Comparison of ENCODE assay signal across 1 cellular context in the genomic region with DNA sequence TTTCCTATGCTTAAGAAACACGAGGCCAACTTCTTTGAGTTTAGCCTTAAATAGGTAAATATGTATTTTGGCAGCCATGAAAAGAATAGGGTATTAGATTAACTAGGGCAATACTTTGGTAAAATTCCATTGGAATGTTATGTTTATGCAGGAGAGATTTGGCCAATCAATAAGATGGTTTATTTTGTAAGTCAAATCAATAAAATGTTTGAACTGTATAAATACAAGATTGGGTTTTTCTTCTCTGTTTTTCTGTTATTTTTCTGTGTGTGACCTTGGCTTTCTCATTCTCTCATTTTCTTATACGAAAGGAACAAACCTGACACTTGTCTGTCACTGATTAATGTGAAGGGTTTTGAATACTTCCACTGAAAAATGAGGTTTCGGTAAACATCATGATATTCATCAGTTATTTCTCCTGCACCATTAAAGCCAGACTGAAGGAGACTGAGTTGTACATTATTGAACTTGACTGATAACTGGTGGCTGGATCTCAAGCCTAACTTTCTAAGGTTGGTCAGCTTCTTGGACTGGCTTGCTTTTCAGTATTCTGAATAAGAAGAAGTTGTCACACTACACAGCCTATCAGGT.
TF ChIP-seq lines count a peak whose summit lies in the region.

No MANE protein-coding gene starts in this region.

TF ChIP-seq in HepG2, 621 proteins besides CTCF, POLR2A, EP300 and RAD21 (continued from another document and continues in another):
- no peak for TF ChIP-seq SMAD1 (CRISPR knock-in tag; IDR thresholded peaks at IDR 0.05; ENCODE audit: borderline replicate concordance, low read depth)
- no peak for TF ChIP-seq TEAD2 (CRISPR knock-in tag; IDR thresholded peaks at IDR 0.05)
- TF ChIP-seq, protein P1, sequence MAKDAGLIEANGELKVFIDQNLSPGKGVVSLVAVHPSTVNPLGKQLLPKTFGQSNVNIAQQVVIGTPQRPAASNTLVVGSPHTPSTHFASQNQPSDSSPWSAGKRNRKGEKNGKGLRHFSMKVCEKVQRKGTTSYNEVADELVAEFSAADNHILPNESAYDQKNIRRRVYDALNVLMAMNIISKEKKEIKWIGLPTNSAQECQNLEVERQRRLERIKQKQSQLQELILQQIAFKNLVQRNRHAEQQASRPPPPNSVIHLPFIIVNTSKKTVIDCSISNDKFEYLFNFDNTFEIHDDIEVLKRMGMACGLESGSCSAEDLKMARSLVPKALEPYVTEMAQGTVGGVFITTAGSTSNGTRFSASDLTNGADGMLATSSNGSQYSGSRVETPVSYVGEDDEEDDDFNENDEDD (CRISPR knock-in tag; IDR thresholded peaks at IDR 0.05; ENCODE audit: borderline replicate concordance): no peak
- 0 out of 2 replicates have a peak, but pooled peaks have one; percentile 18 for TF ChIP-seq GATAD1 (CRISPR knock-in tag; IDR thresholded peaks at IDR 0.05)
- TF ChIP-seq ZFP36L1 (CRISPR knock-in tag; IDR thresholded peaks at IDR 0.05): no peak
- no peak for TF ChIP-seq ATRX (CRISPR knock-in tag; IDR thresholded peaks at IDR 0.05; ENCODE audit: borderline replicate concordance)
- TF ChIP-seq, protein P2, sequence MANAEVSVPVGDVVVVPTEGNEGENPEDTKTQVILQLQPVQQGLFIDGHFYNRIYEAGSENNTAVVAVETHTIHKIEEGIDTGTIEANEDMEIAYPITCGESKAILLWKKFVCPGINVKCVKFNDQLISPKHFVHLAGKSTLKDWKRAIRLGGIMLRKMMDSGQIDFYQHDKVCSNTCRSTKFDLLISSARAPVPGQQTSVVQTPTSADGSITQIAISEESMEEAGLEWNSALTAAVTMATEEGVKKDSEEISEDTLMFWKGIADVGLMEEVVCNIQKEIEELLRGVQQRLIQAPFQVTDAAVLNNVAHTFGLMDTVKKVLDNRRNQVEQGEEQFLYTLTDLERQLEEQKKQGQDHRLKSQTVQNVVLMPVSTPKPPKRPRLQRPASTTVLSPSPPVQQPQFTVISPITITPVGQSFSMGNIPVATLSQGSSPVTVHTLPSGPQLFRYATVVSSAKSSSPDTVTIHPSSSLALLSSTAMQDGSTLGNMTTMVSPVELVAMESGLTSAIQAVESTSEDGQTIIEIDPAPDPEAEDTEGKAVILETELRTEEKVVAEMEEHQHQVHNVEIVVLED (CRISPR knock-in tag; IDR thresholded peaks at IDR 0.05; ENCODE audit: borderline replicate concordance): no peak
- TF ChIP-seq, protein P3, sequence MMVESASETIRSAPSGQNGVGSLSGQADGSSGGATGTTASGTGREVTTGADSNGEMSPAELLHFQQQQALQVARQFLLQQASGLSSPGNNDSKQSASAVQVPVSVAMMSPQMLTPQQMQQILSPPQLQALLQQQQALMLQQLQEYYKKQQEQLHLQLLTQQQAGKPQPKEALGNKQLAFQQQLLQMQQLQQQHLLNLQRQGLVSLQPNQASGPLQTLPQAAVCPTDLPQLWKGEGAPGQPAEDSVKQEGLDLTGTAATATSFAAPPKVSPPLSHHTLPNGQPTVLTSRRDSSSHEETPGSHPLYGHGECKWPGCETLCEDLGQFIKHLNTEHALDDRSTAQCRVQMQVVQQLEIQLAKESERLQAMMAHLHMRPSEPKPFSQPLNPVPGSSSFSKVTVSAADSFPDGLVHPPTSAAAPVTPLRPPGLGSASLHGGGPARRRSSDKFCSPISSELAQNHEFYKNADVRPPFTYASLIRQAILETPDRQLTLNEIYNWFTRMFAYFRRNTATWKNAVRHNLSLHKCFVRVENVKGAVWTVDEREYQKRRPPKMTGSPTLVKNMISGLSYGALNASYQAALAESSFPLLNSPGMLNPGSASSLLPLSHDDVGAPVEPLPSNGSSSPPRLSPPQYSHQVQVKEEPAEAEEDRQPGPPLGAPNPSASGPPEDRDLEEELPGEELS (CRISPR knock-in tag; IDR thresholded peaks at IDR 0.05): peak; percentile 41; the same call in 1 of the 2 replicates
- TF ChIP-seq GPN1 (CRISPR knock-in tag; IDR thresholded peaks at IDR 0.05; ENCODE audit: borderline replicate concordance): no peak
- TF ChIP-seq SAFB2 (CRISPR knock-in tag; IDR thresholded peaks at IDR 0.05; ENCODE audit: borderline replicate concordance, low read depth): no peak
- no peak for TF ChIP-seq ZNF337 (CRISPR knock-in tag; IDR thresholded peaks at IDR 0.05; ENCODE audit: borderline replicate concordance, low read depth)
- TF ChIP-seq ZNF556 (CRISPR knock-in tag; IDR thresholded peaks at IDR 0.05; ENCODE audit: borderline replicate concordance): no peak
- no peak for TF ChIP-seq ZSCAN25 (CRISPR knock-in tag; IDR thresholded peaks at IDR 0.05)
- TF ChIP-seq ZNF567 (CRISPR knock-in tag; IDR thresholded peaks at IDR 0.05; ENCODE audit: borderline replicate concordance): no peak
- no peak for TF ChIP-seq ZNF772 (CRISPR knock-in tag; IDR thresholded peaks at IDR 0.05)
- TF ChIP-seq, protein P4, sequence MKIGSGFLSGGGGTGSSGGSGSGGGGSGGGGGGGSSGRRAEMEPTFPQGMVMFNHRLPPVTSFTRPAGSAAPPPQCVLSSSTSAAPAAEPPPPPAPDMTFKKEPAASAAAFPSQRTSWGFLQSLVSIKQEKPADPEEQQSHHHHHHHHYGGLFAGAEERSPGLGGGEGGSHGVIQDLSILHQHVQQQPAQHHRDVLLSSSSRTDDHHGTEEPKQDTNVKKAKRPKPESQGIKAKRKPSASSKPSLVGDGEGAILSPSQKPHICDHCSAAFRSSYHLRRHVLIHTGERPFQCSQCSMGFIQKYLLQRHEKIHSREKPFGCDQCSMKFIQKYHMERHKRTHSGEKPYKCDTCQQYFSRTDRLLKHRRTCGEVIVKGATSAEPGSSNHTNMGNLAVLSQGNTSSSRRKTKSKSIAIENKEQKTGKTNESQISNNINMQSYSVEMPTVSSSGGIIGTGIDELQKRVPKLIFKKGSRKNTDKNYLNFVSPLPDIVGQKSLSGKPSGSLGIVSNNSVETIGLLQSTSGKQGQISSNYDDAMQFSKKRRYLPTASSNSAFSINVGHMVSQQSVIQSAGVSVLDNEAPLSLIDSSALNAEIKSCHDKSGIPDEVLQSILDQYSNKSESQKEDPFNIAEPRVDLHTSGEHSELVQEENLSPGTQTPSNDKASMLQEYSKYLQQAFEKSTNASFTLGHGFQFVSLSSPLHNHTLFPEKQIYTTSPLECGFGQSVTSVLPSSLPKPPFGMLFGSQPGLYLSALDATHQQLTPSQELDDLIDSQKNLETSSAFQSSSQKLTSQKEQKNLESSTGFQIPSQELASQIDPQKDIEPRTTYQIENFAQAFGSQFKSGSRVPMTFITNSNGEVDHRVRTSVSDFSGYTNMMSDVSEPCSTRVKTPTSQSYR (CRISPR knock-in tag; IDR thresholded peaks at IDR 0.05; ENCODE audit: borderline replicate concordance): no peak
- TF ChIP-seq JARID2 (CRISPR knock-in tag; IDR thresholded peaks at IDR 0.05; ENCODE audit: insufficient replicate concordance): no peak
- TF ChIP-seq, protein P5, sequence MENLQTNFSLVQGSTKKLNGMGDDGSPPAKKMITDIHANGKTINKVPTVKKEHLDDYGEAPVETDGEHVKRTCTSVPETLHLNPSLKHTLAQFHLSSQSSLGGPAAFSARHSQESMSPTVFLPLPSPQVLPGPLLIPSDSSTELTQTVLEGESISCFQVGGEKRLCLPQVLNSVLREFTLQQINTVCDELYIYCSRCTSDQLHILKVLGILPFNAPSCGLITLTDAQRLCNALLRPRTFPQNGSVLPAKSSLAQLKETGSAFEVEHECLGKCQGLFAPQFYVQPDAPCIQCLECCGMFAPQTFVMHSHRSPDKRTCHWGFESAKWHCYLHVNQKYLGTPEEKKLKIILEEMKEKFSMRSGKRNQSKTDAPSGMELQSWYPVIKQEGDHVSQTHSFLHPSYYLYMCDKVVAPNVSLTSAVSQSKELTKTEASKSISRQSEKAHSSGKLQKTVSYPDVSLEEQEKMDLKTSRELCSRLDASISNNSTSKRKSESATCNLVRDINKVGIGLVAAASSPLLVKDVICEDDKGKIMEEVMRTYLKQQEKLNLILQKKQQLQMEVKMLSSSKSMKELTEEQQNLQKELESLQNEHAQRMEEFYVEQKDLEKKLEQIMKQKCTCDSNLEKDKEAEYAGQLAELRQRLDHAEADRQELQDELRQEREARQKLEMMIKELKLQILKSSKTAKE (CRISPR knock-in tag; IDR thresholded peaks at IDR 0.05; ENCODE audit: borderline replicate concordance): no peak
- TF ChIP-seq GATAD2A (CRISPR knock-in tag; IDR thresholded peaks at IDR 0.05): peak; percentile 89
- no peak for TF ChIP-seq POLR2AphosphoS2 (IDR thresholded peaks at IDR 0.05; ENCODE audit: low read depth, low read length)
- TF ChIP-seq AHR (CRISPR knock-in tag; IDR thresholded peaks at IDR 0.05): no peak
- no peak for TF ChIP-seq BRD4 (CRISPR knock-in tag; IDR thresholded peaks at IDR 0.05)
- no peak for TF ChIP-seq ZNF484 (CRISPR knock-in tag; IDR thresholded peaks at IDR 0.05; ENCODE audit: borderline replicate concordance, low read depth)
- no peak for TF ChIP-seq SKI (IDR thresholded peaks at IDR 0.05; ENCODE audit: partially characterized antibody)
- TF ChIP-seq MAFG (CRISPR knock-in tag; IDR thresholded peaks at IDR 0.05): no peak
- TF ChIP-seq TMF1 (CRISPR knock-in tag; IDR thresholded peaks at IDR 0.05; ENCODE audit: low read depth): no peak
- TF ChIP-seq, protein P6, sequence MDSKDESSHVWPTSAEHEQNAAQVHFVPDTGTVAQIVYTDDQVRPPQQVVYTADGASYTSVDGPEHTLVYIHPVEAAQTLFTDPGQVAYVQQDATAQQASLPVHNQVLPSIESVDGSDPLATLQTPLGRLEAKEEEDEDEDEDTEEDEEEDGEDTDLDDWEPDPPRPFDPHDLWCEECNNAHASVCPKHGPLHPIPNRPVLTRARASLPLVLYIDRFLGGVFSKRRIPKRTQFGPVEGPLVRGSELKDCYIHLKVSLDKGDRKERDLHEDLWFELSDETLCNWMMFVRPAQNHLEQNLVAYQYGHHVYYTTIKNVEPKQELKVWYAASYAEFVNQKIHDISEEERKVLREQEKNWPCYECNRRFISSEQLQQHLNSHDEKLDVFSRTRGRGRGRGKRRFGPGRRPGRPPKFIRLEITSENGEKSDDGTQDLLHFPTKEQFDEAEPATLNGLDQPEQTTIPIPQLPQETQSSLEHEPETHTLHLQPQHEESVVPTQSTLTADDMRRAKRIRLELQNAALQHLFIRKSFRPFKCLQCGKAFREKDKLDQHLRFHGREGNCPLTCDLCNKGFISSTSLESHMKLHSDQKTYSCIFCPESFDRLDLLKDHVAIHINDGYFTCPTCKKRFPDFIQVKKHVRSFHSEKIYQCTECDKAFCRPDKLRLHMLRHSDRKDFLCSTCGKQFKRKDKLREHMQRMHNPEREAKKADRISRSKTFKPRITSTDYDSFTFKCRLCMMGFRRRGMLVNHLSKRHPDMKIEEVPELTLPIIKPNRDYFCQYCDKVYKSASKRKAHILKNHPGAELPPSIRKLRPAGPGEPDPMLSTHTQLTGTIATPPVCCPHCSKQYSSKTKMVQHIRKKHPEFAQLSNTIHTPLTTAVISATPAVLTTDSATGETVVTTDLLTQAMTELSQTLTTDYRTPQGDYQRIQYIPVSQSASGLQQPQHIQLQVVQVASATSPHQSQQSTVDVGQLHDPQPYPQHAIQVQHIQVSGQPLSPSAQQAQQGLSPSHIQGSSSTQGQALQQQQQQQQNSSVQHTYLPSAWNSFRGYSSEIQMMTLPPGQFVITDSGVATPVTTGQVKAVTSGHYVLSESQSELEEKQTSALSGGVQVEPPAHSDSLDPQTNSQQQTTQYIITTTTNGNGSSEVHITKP (CRISPR knock-in tag; IDR thresholded peaks at IDR 0.05; ENCODE audit: low read depth): no peak
- no peak for TF ChIP-seq KAT7 (CRISPR knock-in tag; IDR thresholded peaks at IDR 0.05; ENCODE audit: borderline replicate concordance)
- TF ChIP-seq FIP1L1 (IDR thresholded peaks at IDR 0.05; ENCODE audit: borderline replicate concordance, insufficient read depth, low read depth, low read length): no peak
- TF ChIP-seq BORCS8-MEF2B (CRISPR knock-in tag; IDR thresholded peaks at IDR 0.05): no peak
- TF ChIP-seq, protein P7, sequence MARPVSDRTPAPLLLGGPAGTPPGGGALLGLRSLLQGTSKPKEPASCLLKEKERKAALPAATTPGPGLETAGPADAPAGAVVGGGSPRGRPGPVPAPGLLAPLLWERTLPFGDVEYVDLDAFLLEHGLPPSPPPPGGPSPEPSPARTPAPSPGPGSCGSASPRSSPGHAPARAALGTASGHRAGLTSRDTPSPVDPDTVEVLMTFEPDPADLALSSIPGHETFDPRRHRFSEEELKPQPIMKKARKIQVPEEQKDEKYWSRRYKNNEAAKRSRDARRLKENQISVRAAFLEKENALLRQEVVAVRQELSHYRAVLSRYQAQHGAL (CRISPR knock-in tag; IDR thresholded peaks at IDR 0.05; ENCODE audit: not compliant biosample characterization): no peak
- TF ChIP-seq, protein P8, sequence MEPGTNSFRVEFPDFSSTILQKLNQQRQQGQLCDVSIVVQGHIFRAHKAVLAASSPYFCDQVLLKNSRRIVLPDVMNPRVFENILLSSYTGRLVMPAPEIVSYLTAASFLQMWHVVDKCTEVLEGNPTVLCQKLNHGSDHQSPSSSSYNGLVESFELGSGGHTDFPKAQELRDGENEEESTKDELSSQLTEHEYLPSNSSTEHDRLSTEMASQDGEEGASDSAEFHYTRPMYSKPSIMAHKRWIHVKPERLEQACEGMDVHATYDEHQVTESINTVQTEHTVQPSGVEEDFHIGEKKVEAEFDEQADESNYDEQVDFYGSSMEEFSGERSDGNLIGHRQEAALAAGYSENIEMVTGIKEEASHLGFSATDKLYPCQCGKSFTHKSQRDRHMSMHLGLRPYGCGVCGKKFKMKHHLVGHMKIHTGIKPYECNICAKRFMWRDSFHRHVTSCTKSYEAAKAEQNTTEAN (CRISPR knock-in tag; conservative IDR thresholded peaks at IDR 0.05): no peak
- TF ChIP-seq HNRNPK (IDR thresholded peaks at IDR 0.05; ENCODE audit: low read depth, low read length, poor library complexity, severe bottlenecking): no peak
- peak; percentile 35; the same call in 1 of the 2 replicates for TF ChIP-seq HDAC1 (CRISPR knock-in tag; IDR thresholded peaks at IDR 0.05)
- no peak for TF ChIP-seq HOXA9 (CRISPR knock-in tag; IDR thresholded peaks at IDR 0.05; ENCODE audit: borderline replicate concordance)
- no peak for TF ChIP-seq ZNF253 (CRISPR knock-in tag; IDR thresholded peaks at IDR 0.05; ENCODE audit: borderline replicate concordance)
- TF ChIP-seq YEATS2 (CRISPR knock-in tag; IDR thresholded peaks at IDR 0.05; ENCODE audit: borderline replicate concordance): no peak
- TF ChIP-seq, protein P9, sequence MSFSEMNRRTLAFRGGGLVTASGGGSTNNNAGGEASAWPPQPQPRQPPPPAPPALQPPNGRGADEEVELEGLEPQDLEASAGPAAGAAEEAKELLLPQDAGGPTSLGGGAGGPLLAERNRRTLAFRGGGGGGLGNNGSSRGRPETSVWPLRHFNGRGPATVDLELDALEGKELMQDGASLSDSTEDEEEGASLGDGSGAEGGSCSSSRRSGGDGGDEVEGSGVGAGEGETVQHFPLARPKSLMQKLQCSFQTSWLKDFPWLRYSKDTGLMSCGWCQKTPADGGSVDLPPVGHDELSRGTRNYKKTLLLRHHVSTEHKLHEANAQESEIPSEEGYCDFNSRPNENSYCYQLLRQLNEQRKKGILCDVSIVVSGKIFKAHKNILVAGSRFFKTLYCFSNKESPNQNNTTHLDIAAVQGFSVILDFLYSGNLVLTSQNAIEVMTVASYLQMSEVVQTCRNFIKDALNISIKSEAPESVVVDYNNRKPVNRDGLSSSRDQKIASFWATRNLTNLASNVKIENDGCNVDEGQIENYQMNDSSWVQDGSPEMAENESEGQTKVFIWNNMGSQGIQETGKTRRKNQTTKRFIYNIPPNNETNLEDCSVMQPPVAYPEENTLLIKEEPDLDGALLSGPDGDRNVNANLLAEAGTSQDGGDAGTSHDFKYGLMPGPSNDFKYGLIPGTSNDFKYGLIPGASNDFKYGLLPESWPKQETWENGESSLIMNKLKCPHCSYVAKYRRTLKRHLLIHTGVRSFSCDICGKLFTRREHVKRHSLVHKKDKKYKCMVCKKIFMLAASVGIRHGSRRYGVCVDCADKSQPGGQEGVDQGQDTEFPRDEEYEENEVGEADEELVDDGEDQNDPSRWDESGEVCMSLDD (CRISPR knock-in tag; IDR thresholded peaks at IDR 0.05; ENCODE audit: borderline replicate concordance): no peak
- TF ChIP-seq ZNF570 (CRISPR knock-in tag; IDR thresholded peaks at IDR 0.05; ENCODE audit: borderline replicate concordance): no peak
- peak; percentile 54; the same call in 1 of the 2 replicates for TF ChIP-seq SOX5 (CRISPR knock-in tag; IDR thresholded peaks at IDR 0.05; ENCODE audit: borderline replicate concordance)
